Comparison of ENCODE assay signal across 2 cellular contexts in genomic region chr17:5555254-5555653, GRCh38.
TF ChIP-seq lines count a peak whose summit lies in the region.

No MANE protein-coding gene starts in this region.

TF ChIP-seq in IMR-90, 13 proteins besides CTCF, POLR2A, EP300 and RAD21:
- TF ChIP-seq CEBPB (IDR thresholded peaks at IDR 0.05; ENCODE audit: low read depth, low read length) = no peak
- TF ChIP-seq, protein P1, sequence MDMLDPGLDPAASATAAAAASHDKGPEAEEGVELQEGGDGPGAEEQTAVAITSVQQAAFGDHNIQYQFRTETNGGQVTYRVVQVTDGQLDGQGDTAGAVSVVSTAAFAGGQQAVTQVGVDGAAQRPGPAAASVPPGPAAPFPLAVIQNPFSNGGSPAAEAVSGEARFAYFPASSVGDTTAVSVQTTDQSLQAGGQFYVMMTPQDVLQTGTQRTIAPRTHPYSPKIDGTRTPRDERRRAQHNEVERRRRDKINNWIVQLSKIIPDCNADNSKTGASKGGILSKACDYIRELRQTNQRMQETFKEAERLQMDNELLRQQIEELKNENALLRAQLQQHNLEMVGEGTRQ (IDR thresholded peaks at IDR 0.05; ENCODE audit: low read depth, low read length) = no peak
- TF ChIP-seq BHLHE40 (IDR thresholded peaks at IDR 0.05; ENCODE audit: low read depth, low read length) = no peak
- TF ChIP-seq RFX5 (IDR thresholded peaks at IDR 0.05; ENCODE audit: low read depth, low read length) = no peak
- TF ChIP-seq, protein P2, sequence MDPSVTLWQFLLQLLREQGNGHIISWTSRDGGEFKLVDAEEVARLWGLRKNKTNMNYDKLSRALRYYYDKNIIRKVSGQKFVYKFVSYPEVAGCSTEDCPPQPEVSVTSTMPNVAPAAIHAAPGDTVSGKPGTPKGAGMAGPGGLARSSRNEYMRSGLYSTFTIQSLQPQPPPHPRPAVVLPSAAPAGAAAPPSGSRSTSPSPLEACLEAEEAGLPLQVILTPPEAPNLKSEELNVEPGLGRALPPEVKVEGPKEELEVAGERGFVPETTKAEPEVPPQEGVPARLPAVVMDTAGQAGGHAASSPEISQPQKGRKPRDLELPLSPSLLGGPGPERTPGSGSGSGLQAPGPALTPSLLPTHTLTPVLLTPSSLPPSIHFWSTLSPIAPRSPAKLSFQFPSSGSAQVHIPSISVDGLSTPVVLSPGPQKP (IDR thresholded peaks at IDR 0.05; ENCODE audit: borderline replicate concordance, low read depth, low read length) = no peak
- TF ChIP-seq MXI1 (IDR thresholded peaks at IDR 0.05; ENCODE audit: borderline replicate concordance, low read depth, low read length) = no peak
- TF ChIP-seq FOS (IDR thresholded peaks at IDR 0.05; ENCODE audit: low read depth, low read length) = no peak
- no peak for TF ChIP-seq SMC3 (IDR thresholded peaks at IDR 0.05; ENCODE audit: low read depth, low read length)
- no peak for TF ChIP-seq MAZ (IDR thresholded peaks at IDR 0.05; ENCODE audit: borderline replicate concordance, low read depth, low read length)
- TF ChIP-seq CHD1 (IDR thresholded peaks at IDR 0.05; ENCODE audit: low read depth, low read length) = no peak
- no peak for TF ChIP-seq MAFK (IDR thresholded peaks at IDR 0.05; ENCODE audit: low read depth, low read length)
- no peak for TF ChIP-seq NFE2L2 (IDR thresholded peaks at IDR 0.05; ENCODE audit: low read depth, low read length)
- no peak for TF ChIP-seq RCOR1 (IDR thresholded peaks at IDR 0.05; ENCODE audit: insufficient replicate concordance, low read length)

TF ChIP-seq in SK-N-SH, 30 proteins besides CTCF, POLR2A, EP300 and RAD21:
- TF ChIP-seq RFX5 (IDR thresholded peaks at IDR 0.05; ENCODE audit: low read length) = no peak
- no peak for TF ChIP-seq CHD2 (IDR thresholded peaks at IDR 0.05; ENCODE audit: low read length, partially characterized antibody)
- TF ChIP-seq, protein P3, sequence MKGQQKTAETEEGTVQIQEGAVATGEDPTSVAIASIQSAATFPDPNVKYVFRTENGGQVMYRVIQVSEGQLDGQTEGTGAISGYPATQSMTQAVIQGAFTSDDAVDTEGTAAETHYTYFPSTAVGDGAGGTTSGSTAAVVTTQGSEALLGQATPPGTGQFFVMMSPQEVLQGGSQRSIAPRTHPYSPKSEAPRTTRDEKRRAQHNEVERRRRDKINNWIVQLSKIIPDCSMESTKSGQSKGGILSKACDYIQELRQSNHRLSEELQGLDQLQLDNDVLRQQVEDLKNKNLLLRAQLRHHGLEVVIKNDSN (IDR thresholded peaks at IDR 0.05; ENCODE audit: borderline replicate concordance, low read depth) = no peak
- no peak for TF ChIP-seq GATA2 (CRISPR knock-in tag; IDR thresholded peaks at IDR 0.05)
- no peak for TF ChIP-seq ELF1 (IDR thresholded peaks at IDR 0.05)
